8 cellular contexts compared by ENCODE assay signal in the genomic region with DNA sequence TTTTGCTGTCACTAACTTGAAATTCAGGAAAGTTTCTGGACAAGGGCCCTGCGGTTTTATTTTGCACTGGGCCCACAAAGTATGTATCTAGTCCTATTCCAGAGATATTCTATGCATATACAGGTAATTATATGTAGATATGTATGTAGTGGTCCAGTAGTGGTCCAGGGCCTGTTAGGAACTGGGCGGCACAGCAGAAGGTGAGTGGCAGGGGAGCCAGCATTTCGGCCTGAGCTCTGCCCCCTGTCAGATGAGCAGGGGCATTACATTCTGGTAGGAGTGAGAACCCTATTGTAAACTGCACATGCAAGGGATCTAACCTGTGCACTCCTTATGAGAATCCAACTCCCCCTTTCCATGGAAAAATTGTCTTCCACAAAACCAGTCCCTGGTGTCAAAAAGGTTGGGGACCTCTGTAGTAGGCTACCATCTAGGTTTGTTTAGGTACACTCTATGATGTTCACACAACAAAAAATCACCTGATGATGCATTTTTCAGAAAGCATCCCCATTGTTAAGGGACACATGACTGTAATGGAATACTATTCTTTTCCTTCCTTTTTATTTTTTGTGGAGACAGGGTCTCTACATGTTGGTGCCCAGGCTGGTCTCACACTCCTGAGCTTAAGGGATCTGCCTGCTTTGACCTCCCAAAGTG. TPM values are rescaled to one million over a fixed set of nuclear protein-coding genes. Genes with fewer than 3 reads are reported as not detected.
DNase-seq lines count a peak whose midpoint lies in the region; ATAC-seq and TF ChIP-seq lines count a peak whose summit lies in the region.

No MANE protein-coding gene starts in this region.

- peaks cover 2% of the 10 kb centered on the region for H3K36me3 Mint-ChIP-seq in IgD-negative memory B cell
- H3K36me3 Mint-ChIP-seq in activated CD8-positive, alpha-beta T cell treated with anti-CD3 and anti-CD28 coated beads for 36 hours (ENCODE audit: low read depth), result peaks cover 27% of the 10 kb centered on the region
- peaks cover 13% of the 10 kb centered on the region for H3K36me3 Mint-ChIP-seq in memory B cell

- H3K4me1 ChIP-seq in ascending aorta, result peaks cover 6 to 20% of the 10 kb centered on the region in 2 donors

- POLR2A ChIA-PET in activated CD8-positive, alpha-beta T cell treated with anti-CD3 and anti-CD28 coated beads for 36 hours (lab: Charles Lee), result interaction anchor here (1.3 kb wide), 1 partner anchor 10 kb away, joined by 5 read pairs; no protein-coding TSS in a partner anchor

- H3K27me3 Mint-ChIP-seq in IgD-negative memory B cell (no peaks in the 10 kb centered on the region), memory B cell (no peaks in the 10 kb centered on the region)
- no peaks in the 10 kb centered on the region for H3K27me3 Mint-ChIP-seq in activated CD8-positive, alpha-beta T cell treated with anti-CD3 and anti-CD28 coated beads for 36 hours

- H3K9me3 ChIP-seq in ascending aorta, result no peaks in the 10 kb centered on the region

- H3K27me3 ChIP-seq in ascending aorta, result no peaks in the 10 kb centered on the region

- H3K4me3 Mint-ChIP-seq in IgD-negative memory B cell (peak overlapping the region in 2 of 4 donors; percentile 14 to 85), memory B cell (peak overlapping the region; percentile 67)
- H3K4me3 Mint-ChIP-seq in activated CD8-positive, alpha-beta T cell treated with anti-CD3 and anti-CD28 coated beads for 36 hours, result no peak overlapping the region

- DNase-seq in ELF-1 (ENCODE audit: low read depth, low spot score) (peak; percentile 44), memory B cell (ENCODE audit: low spot score in 2 of 2) (no peak), ascending aorta (ENCODE audit: low spot score in 2 of 2) (no peak), NK-92 (lab: John Stamatoyannopoulos, UW; ENCODE audit: unreplicated experiment) (no peak), NCI-H1105 treated with DMSO at 0.1 percent for 48 hours (lab: John Stamatoyannopoulos, UW) (no peak)
- DNase-seq in activated CD8-positive, alpha-beta T cell treated with anti-CD3 and anti-CD28 coated beads for 36 hours, result peak; percentile 39

- TF ChIP-seq CTCF in activated CD8-positive, alpha-beta T cell treated with anti-CD3 and anti-CD28 coated beads for 36 hours (IDR thresholded peaks at IDR 0.05), result peak; percentile 61
- no peak for TF ChIP-seq CTCF in ascending aorta (IDR thresholded peaks at IDR 0.05)

- no peaks in the 10 kb centered on the region for H3K9me3 Mint-ChIP-seq in IgD-negative memory B cell
- no peaks in the 10 kb centered on the region for H3K9me3 Mint-ChIP-seq in activated CD8-positive, alpha-beta T cell treated with anti-CD3 and anti-CD28 coated beads for 36 hours
- H3K9me3 Mint-ChIP-seq in memory B cell, result no peaks in the 10 kb centered on the region

- no peak overlapping the region for H3K27ac ChIP-seq in ascending aorta

- H3K4me1 Mint-ChIP-seq in IgD-negative memory B cell (peaks cover 22 to 54% (median 42%) of the 10 kb centered on the region in 3 donors), memory B cell (peaks cover 35% of the 10 kb centered on the region)
- peaks cover 54% of the 10 kb centered on the region for H3K4me1 Mint-ChIP-seq in activated CD8-positive, alpha-beta T cell treated with anti-CD3 and anti-CD28 coated beads for 36 hours (ENCODE audit: low read depth)

- intact Hi-C loops in activated CD8-positive, alpha-beta T cell treated with anti-CD3 and anti-CD28 coated beads for 36 hours (cut with micrococcal nuclease), result no loop called here
- intact Hi-C loops in ascending aorta (cut with DNase I), result no loop called here

- CTCF ChIA-PET in activated CD8-positive, alpha-beta T cell treated with anti-CD3 and anti-CD28 coated beads for 36 hours (lab: Charles Lee), result no interaction called here

- no peak for ATAC-seq in activated CD8-positive, alpha-beta T cell treated with anti-CD3 and anti-CD28 coated beads for 36 hours
- ATAC-seq in memory B cell (ENCODE audit: low read depth) (no peak), GM21367 (IDR thresholded peaks at IDR 0.05; ENCODE audit: unreplicated experiment) (no peak)

- H3K27ac Mint-ChIP-seq in IgD-negative memory B cell, result peak overlapping the region; percentile 73 to 85 (median 75)
- no peak overlapping the region for H3K27ac Mint-ChIP-seq in activated CD8-positive, alpha-beta T cell treated with anti-CD3 and anti-CD28 coated beads for 36 hours
- H3K27ac Mint-ChIP-seq in memory B cell, result no peak overlapping the region

- H3K36me3 ChIP-seq in ascending aorta, result peaks cover 0 to 7% of the 10 kb centered on the region in 2 donors

- peak overlapping the region in 1 of 2 donors; percentile 21 for H3K4me3 ChIP-seq in ascending aorta

RNA-seq across cellular contexts. Expression of gene PPP4R3B, which starts 2.8 kb away (rescaled TPM):
- 59.4 TPM for polyA plus RNA-seq in IgD-negative memory B cell
- total RNA-seq in activated CD8-positive, alpha-beta T cell treated with anti-CD3 and anti-CD28 coated beads for 36 hours, result 10 to 100 TPM; 70.5 to 80.6 TPM
- total RNA-seq in ascending aorta, result 18.2 TPM

Comparison
In these comparisons a context has a peak if more than half of its experiments do, and no peak if none do; other contexts are left out.
1. DNase-seq: peak in ELF-1 (single experiment) and activated CD8-positive, alpha-beta T cell treated with anti-CD3 and anti-CD28 coated beads for 36 hours (single experiment); none in memory B cell (0 of 2), ascending aorta (0 of 2), NK-92 (single experiment) and NCI-H1105 treated with DMSO at 0.1 percent for 48 hours (single experiment).
2. H3K27ac Mint-ChIP-seq: peak in IgD-negative memory B cell (3 of 3); none in activated CD8-positive, alpha-beta T cell treated with anti-CD3 and anti-CD28 coated beads for 36 hours (single experiment) and memory B cell (single experiment).